8 cellular contexts compared by ENCODE assay signal in genomic region chr11:128802358-128802981, GRCh38.
DNase-seq lines count a peak whose midpoint lies in the region; ATAC-seq lines count a peak whose summit lies in the region.

No MANE protein-coding gene starts in this region.

- H3K9me2 ChIP-seq in Karpas-422 (replicated peaks; ENCODE audit: insufficient read depth, low read length): no peaks in the 10 kb centered on the region

- H2BK15ac ChIP-seq in mesendoderm (replicated peaks; ENCODE audit: low read depth): no peak overlapping the region

- H3K4me3 ChIP-seq in mesendoderm (ENCODE audit: low read length): no peak overlapping the region
- no peak overlapping the region for H3K4me3 ChIP-seq in Karpas-422 (ENCODE audit: low read length)

- WGBS in mesendoderm (ENCODE audit: extremely low coverage, insufficient coverage, low lambda C conversion rate): no CpG with 5 or more reads among the region's 4 CpGs

- H2BK5ac ChIP-seq in mesendoderm (ENCODE audit: low read length): no peak overlapping the region

- H4K8ac ChIP-seq in mesendoderm (ENCODE audit: low read depth, low read length): no peak overlapping the region

- no peak overlapping the region for H3K23ac ChIP-seq in mesendoderm (ENCODE audit: low read length)

- H3K27ac ChIP-seq in mesendoderm (ENCODE audit: low read depth, low read length): no peak overlapping the region
- no peak overlapping the region for H3K27ac ChIP-seq in Karpas-422 (ENCODE audit: low read length)

- H4K5ac ChIP-seq in mesendoderm (ENCODE audit: low read length): no peak overlapping the region

- no peak overlapping the region for H3K4ac ChIP-seq in mesendoderm (ENCODE audit: low read depth, low read length)

- H2AFZ ChIP-seq in Karpas-422 (ENCODE audit: low read length): no peak overlapping the region

- no peak overlapping the region for H2BK120ac ChIP-seq in mesendoderm (ENCODE audit: low read depth, low read length)

- no peaks in the 10 kb centered on the region for H3K27me3 ChIP-seq in mesendoderm (ENCODE audit: insufficient read depth, low read length, poor library complexity)
- H3K27me3 ChIP-seq in Karpas-422 (ENCODE audit: low read length): no peaks in the 10 kb centered on the region

- H3K4me1 ChIP-seq in mesendoderm (ENCODE audit: control insufficient read depth, low read depth, low read length) (no peaks in the 10 kb centered on the region), Karpas-422 (ENCODE audit: low read length) (no peaks in the 10 kb centered on the region)

- H3K36me3 ChIP-seq in mesendoderm (ENCODE audit: control insufficient read depth, insufficient read depth, low read length): no peaks in the 10 kb centered on the region
- H3K36me3 ChIP-seq in Karpas-422 (ENCODE audit: insufficient read depth, low read length): no peaks in the 10 kb centered on the region

- H2AK5ac ChIP-seq in mesendoderm (ENCODE audit: low read length): no peak overlapping the region

- no peak overlapping the region for H3K18ac ChIP-seq in mesendoderm (ENCODE audit: low read length)

- ATAC-seq in HG03469 (IDR thresholded peaks at IDR 0.05; ENCODE audit: unreplicated experiment) (peak; percentile 59), GM21528 (IDR thresholded peaks at IDR 0.05; ENCODE audit: low FRiP score, unreplicated experiment) (no peak), HG03025 (IDR thresholded peaks at IDR 0.05; ENCODE audit: low FRiP score, unreplicated experiment) (no peak)

- DNase-seq in Daoy (ENCODE audit: low read depth) (peak; percentile 30), astrocyte of the hippocampus (ENCODE audit: low read depth, low spot score) (peak; percentile 42), mesendoderm (peak; percentile 76), Karpas-422 (no peak), nucleus accumbens (lab: John Stamatoyannopoulos, UW) (no peak)

- H3K9ac ChIP-seq in mesendoderm (ENCODE audit: low read length) (no peak overlapping the region), Karpas-422 (ENCODE audit: low read length) (no peak overlapping the region)

- no peak overlapping the region for H3K4me2 ChIP-seq in mesendoderm (ENCODE audit: low read length)
- no peak overlapping the region for H3K4me2 ChIP-seq in Karpas-422 (ENCODE audit: low read depth, low read length, poor library complexity, severe bottlenecking)

- no peaks in the 10 kb centered on the region for H3K79me1 ChIP-seq in mesendoderm (ENCODE audit: low read length)

- no peaks in the 10 kb centered on the region for H4K20me1 ChIP-seq in Karpas-422 (ENCODE audit: insufficient read depth, low read depth, low read length)

- H3K56ac ChIP-seq in mesendoderm (ENCODE audit: low read length): no peak overlapping the region

- H3K9me3 ChIP-seq in Karpas-422 (ENCODE audit: low read length): no peaks in the 10 kb centered on the region

- H3K79me2 ChIP-seq in mesendoderm (ENCODE audit: control insufficient read depth, insufficient read depth, low read length) (no peaks in the 10 kb centered on the region), Karpas-422 (ENCODE audit: low read length) (no peaks in the 10 kb centered on the region)

Comparison
In these comparisons a context has a peak if more than half of its experiments do, and no peak if none do; other contexts are left out.
1. DNase-seq: peak in Daoy (single experiment), astrocyte of the hippocampus (single experiment) and mesendoderm (single experiment); none in Karpas-422 (single experiment) and nucleus accumbens (0 of 56).